2 cellular contexts compared by ENCODE assay signal in genomic region chr9:33151007-33151557, GRCh38.
TF ChIP-seq lines count a peak whose summit lies in the region.

No MANE protein-coding gene starts in this region.

TF ChIP-seq in GM12878, 131 proteins besides CTCF, POLR2A, EP300 and RAD21:
- no peak for TF ChIP-seq YBX1 (IDR thresholded peaks at IDR 0.05)
- TF ChIP-seq ZZZ3 (IDR thresholded peaks at IDR 0.05; ENCODE audit: control insufficient read depth, insufficient read length, low read depth), result no peak
- TF ChIP-seq POLR2AphosphoS2 (IDR thresholded peaks at IDR 0.05; ENCODE audit: low read depth, low read length), result no peak
- TF ChIP-seq SMAD1 (IDR thresholded peaks at IDR 0.05; ENCODE audit: low read depth, partially characterized antibody), result no peak
- TF ChIP-seq REST (IDR thresholded peaks at IDR 0.05; ENCODE audit: low read depth, low read length), result no peak
- TF ChIP-seq RELA (IDR thresholded peaks at IDR 0.05; ENCODE audit: borderline replicate concordance, partially characterized antibody), result no peak
- no peak for TF ChIP-seq ZBTB4 (CRISPR knock-in tag; IDR thresholded peaks at IDR 0.05)
- no peak for TF ChIP-seq KAT2A (conservative IDR thresholded peaks at IDR 0.05; ENCODE audit: control insufficient read depth, low read depth, low read length)
- no peak for TF ChIP-seq BACH1 (IDR thresholded peaks at IDR 0.05; ENCODE audit: borderline replicate concordance)

TF ChIP-seq in liver, 16 proteins besides CTCF, POLR2A, EP300 and RAD21:
- TF ChIP-seq JUND (IDR thresholded peaks at IDR 0.05) (peak in 1 of 2 donors; percentile 30), YY1 (IDR thresholded peaks at IDR 0.05) (no peak), EGR1 (IDR thresholded peaks at IDR 0.05; ENCODE audit: low read depth in 2 of 2) (no peak), HNF4A (conservative IDR thresholded peaks at IDR 0.05) (peak in 1 of 2 donors; percentile 21), HNF4G (IDR thresholded peaks at IDR 0.05) (no peak), FOXA1 (IDR thresholded peaks at IDR 0.05) (no peak), ZBTB33 (IDR thresholded peaks at IDR 0.05) (no peak), FOXA2 (IDR thresholded peaks at IDR 0.05) (no peak), TAF1 (conservative IDR thresholded peaks at IDR 0.05) (no peak), SP1 (IDR thresholded peaks at IDR 0.05) (peak; percentile 14), REST (IDR thresholded peaks at IDR 0.05) (no peak), RXRA (IDR thresholded peaks at IDR 0.05) (no peak), NR2F2 (IDR thresholded peaks at IDR 0.05) (peak; percentile 29), GABPA (IDR thresholded peaks at IDR 0.05 in 1 of 2, conservative IDR thresholded peaks at IDR 0.05 in 1 of 2) (no peak)
- TF ChIP-seq, protein P1, sequence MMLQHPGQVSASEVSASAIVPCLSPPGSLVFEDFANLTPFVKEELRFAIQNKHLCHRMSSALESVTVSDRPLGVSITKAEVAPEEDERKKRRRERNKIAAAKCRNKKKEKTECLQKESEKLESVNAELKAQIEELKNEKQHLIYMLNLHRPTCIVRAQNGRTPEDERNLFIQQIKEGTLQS (IDR thresholded peaks at IDR 0.05), result no peak
- TF ChIP-seq, protein P2, sequence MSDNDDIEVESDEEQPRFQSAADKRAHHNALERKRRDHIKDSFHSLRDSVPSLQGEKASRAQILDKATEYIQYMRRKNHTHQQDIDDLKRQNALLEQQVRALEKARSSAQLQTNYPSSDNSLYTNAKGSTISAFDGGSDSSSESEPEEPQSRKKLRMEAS (IDR thresholded peaks at IDR 0.05), result no peak
